Comparison of ENCODE assay signal across 19 cellular contexts in the genomic region with DNA sequence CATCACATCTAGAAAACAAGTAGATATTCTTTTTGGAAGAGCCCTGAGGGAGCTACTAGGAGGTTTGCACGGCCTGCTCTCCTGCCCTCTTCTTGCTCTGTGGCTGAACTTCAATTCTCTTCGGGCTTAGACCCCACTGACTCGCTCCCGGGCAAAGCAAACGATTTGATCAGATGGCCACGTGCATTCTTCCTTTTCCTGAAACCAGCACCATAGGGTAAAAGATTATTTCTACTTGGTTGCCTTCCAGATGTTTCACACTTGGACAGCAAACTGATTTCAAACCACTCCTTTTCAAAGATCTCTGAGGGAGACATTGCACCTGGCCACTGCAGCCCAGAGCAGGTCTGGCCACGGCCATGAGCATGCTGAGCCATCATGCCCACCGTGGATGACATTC. TPM values are rescaled to one million over a fixed set of nuclear protein-coding genes. Genes with fewer than 3 reads are reported as not detected.
DNase-seq lines count a peak whose midpoint lies in the region; ATAC-seq, FAIRE-seq and TF ChIP-seq lines count a peak whose summit lies in the region.
"Had no signal": no experiment of that assay in that cellular context is flagged by ENCODE, and none has a peak within 500 bp of the region (broad histone marks: within the 10 kb centered on the region; RNA-seq: fewer than 3 reads in every experiment).

Gene SLC22A1, plus strand, starts transcription at position 258 of the 400 bp plus-strand sequence. Its CDS starts 121 bp downstream, at position 379.

- no peak for TF ChIP-seq POLR2A in HepG2 (IDR thresholded peaks at IDR 0.05; ENCODE audit: insufficient read depth in 1 of 2, low read depth in 2 of 2, low read length in 2 of 2)

- H3K36me3 Mint-ChIP-seq in activated CD4-positive, alpha-beta T cell treated with anti-CD3 and anti-CD28 coated beads, Interleukin-2, amount 10 ng/mL, durations not matched to agents 7 days and 5 days (ENCODE audit: low read depth): peaks cover 7% of the 10 kb centered on the region
- peaks cover 28% of the 10 kb centered on the region for H3K36me3 Mint-ChIP-seq in activated T-helper 1 cell treated with anti-CD3 and anti-CD28 coated beads, Interleukin-12 subunit alpha, Interleukin-12 subunit beta, Interleukin-2, Interleukin-4 antibody, amounts not matched to agents 30 ng/mL and 10 ng/mL and 1 ng/mL, durations not matched to agents 14 hours and 24 hours and 36 hours (ENCODE audit: low read depth)

- in situ Hi-C loops in HepG2 (cut with HindIII; ENCODE audit: extremely low pct_ligation_motif_present, low pct_unique_long_range_greater_than_20kb): no loop called here

- H3K79me2 ChIP-seq in HepG2 (ENCODE audit: insufficient read depth, low read length): no peaks in the 10 kb centered on the region

- no peak within 1 kb of the TSS for H3K27ac Mint-ChIP-seq in activated CD4-positive, alpha-beta T cell treated with anti-CD3 and anti-CD28 coated beads, Interleukin-2, amount 10 ng/mL, durations not matched to agents 7 days and 5 days
- no peak within 1 kb of the TSS for H3K27ac Mint-ChIP-seq in activated T-helper 1 cell treated with anti-CD3 and anti-CD28 coated beads, Interleukin-12 subunit alpha, Interleukin-12 subunit beta, Interleukin-2, Interleukin-4 antibody, amounts not matched to agents 30 ng/mL and 10 ng/mL and 1 ng/mL, durations not matched to agents 14 hours and 24 hours and 36 hours
- H3K27ac Mint-ChIP-seq: CD4-positive, alpha-beta T cell; GM23338 had no signal

- H3K27me3 ChIP-seq in heart right ventricle (no peaks in the 10 kb centered on the region), HepG2 (ENCODE audit: control insufficient read depth in 1 of 2, insufficient read depth in 2 of 2, low read length in 2 of 2) (no peaks in the 10 kb centered on the region)

- no peak for TF ChIP-seq EP300 in HepG2 (IDR thresholded peaks at IDR 0.05; ENCODE audit: low read depth in 2 of 2, low read length in 2 of 2)
- TF ChIP-seq EP300 in HepG2 (CRISPR knock-in tag; IDR thresholded peaks at IDR 0.05; ENCODE audit: borderline replicate concordance): no peak

- no peak for TF ChIP-seq RAD21 in HepG2 (CRISPR knock-in tag; IDR thresholded peaks at IDR 0.05)

- DNase-seq in cardiac septum (ENCODE audit: low spot score) (peak; percentile 5), heart right ventricle (no peak), HepG2 (ENCODE audit: low spot score) (no peak), sciatic nerve (ENCODE audit: low spot score) (no peak)
- no peak for DNase-seq in activated CD4-positive, alpha-beta T cell treated with anti-CD3 and anti-CD28 coated beads, Interleukin-2, amount 10 ng/mL, durations not matched to agents 7 days and 5 days
- DNase-seq in activated T-helper 1 cell treated with anti-CD3 and anti-CD28 coated beads, Interleukin-12 subunit alpha, Interleukin-12 subunit beta, Interleukin-2, Interleukin-4 antibody, amounts not matched to agents 30 ng/mL and 10 ng/mL and 1 ng/mL, durations not matched to agents 14 hours and 24 hours and 36 hours (ENCODE audit: low spot score): no peak
- DNase-seq: AML-193; Caco-2; CD4-positive, alpha-beta T cell had no signal

- no peak within 1 kb of the TSS for H3K9ac ChIP-seq in HepG2 (ENCODE audit: insufficient read depth, low read depth, low read length)

- BruUV-seq in HepG2 (replicated peaks; lab: Mats Ljungman, UMichigan): no TSS peak

- FAIRE-seq in HepG2 (lab: Jason Lieb, UNC): no peak
- FAIRE-seq: A549, D721Med, G401.6, GM12892, GM18507, H54 had no signal

- H3K9me3 ChIP-seq in heart right ventricle: peaks cover 0 to 11% (median 0%) of the 10 kb centered on the region in 11 donors
- no peaks in the 10 kb centered on the region for H3K9me3 ChIP-seq in HepG2 (ENCODE audit: low read length)
- H3K9me3 ChIP-seq: A549 had no signal

- H3K9me3 Mint-ChIP-seq in activated CD4-positive, alpha-beta T cell treated with anti-CD3 and anti-CD28 coated beads, Interleukin-2, amount 10 ng/mL, durations not matched to agents 7 days and 5 days: peaks cover 2% of the 10 kb centered on the region
- peaks cover 3% of the 10 kb centered on the region for H3K9me3 Mint-ChIP-seq in activated T-helper 1 cell treated with anti-CD3 and anti-CD28 coated beads, Interleukin-12 subunit alpha, Interleukin-12 subunit beta, Interleukin-2, Interleukin-4 antibody, amounts not matched to agents 30 ng/mL and 10 ng/mL and 1 ng/mL, durations not matched to agents 14 hours and 24 hours and 36 hours
- H3K9me3 Mint-ChIP-seq: CD4-positive, alpha-beta T cell had no signal

- ATAC-seq in heart right ventricle (no peak), HepG2 (no peak), sciatic nerve (peak; percentile 79), GM21786 (IDR thresholded peaks at IDR 0.05; ENCODE audit: unreplicated experiment) (no peak)
- ATAC-seq: A549, GM23338 had no signal

- no peak within 1 kb of the TSS for H3K4me3 Mint-ChIP-seq in activated CD4-positive, alpha-beta T cell treated with anti-CD3 and anti-CD28 coated beads, Interleukin-2, amount 10 ng/mL, durations not matched to agents 7 days and 5 days
- no peak within 1 kb of the TSS for H3K4me3 Mint-ChIP-seq in activated T-helper 1 cell treated with anti-CD3 and anti-CD28 coated beads, Interleukin-12 subunit alpha, Interleukin-12 subunit beta, Interleukin-2, Interleukin-4 antibody, amounts not matched to agents 30 ng/mL and 10 ng/mL and 1 ng/mL, durations not matched to agents 14 hours and 24 hours and 36 hours
- H3K4me3 Mint-ChIP-seq: CD4-positive, alpha-beta T cell; GM23338 had no signal

- no peak within 1 kb of the TSS for H2AFZ ChIP-seq in HepG2 (ENCODE audit: low read length)
- H2AFZ ChIP-seq: GM23338 had no signal

- no peaks in the 10 kb centered on the region for H3K27me3 Mint-ChIP-seq in activated CD4-positive, alpha-beta T cell treated with anti-CD3 and anti-CD28 coated beads, Interleukin-2, amount 10 ng/mL, durations not matched to agents 7 days and 5 days
- no peaks in the 10 kb centered on the region for H3K27me3 Mint-ChIP-seq in activated T-helper 1 cell treated with anti-CD3 and anti-CD28 coated beads, Interleukin-12 subunit alpha, Interleukin-12 subunit beta, Interleukin-2, Interleukin-4 antibody, amounts not matched to agents 30 ng/mL and 10 ng/mL and 1 ng/mL, durations not matched to agents 14 hours and 24 hours and 36 hours (ENCODE audit: insufficient read depth)
- H3K27me3 Mint-ChIP-seq: CD4-positive, alpha-beta T cell had no signal

- CTCF ChIA-PET in HepG2 (lab: Yijun Ruan, JAX; ENCODE audit: low intra/inter-chr PET ratio, low total read pairs): no interaction called here
- CTCF ChIA-PET in activated CD4-positive, alpha-beta T cell treated with anti-CD3 and anti-CD28 coated beads, Interleukin-2, amount 10 ng/mL, durations not matched to agents 7 days and 5 days (lab: Charles Lee): no interaction called here

- no peaks in the 10 kb centered on the region for H3K4me1 Mint-ChIP-seq in activated CD4-positive, alpha-beta T cell treated with anti-CD3 and anti-CD28 coated beads, Interleukin-2, amount 10 ng/mL, durations not matched to agents 7 days and 5 days
- no peaks in the 10 kb centered on the region for H3K4me1 Mint-ChIP-seq in activated T-helper 1 cell treated with anti-CD3 and anti-CD28 coated beads, Interleukin-12 subunit alpha, Interleukin-12 subunit beta, Interleukin-2, Interleukin-4 antibody, amounts not matched to agents 30 ng/mL and 10 ng/mL and 1 ng/mL, durations not matched to agents 14 hours and 24 hours and 36 hours (ENCODE audit: low read depth)
- H3K4me1 Mint-ChIP-seq: GM23338 had no signal

- peaks cover 0 to 7% (median 0%) of the 10 kb centered on the region in 9 donors for H3K36me3 ChIP-seq in heart right ventricle
- no peaks in the 10 kb centered on the region for H3K36me3 ChIP-seq in HepG2 (replicated peaks in 1 of 2; ENCODE audit: control insufficient read depth in 1 of 2, insufficient read depth in 2 of 2, low read length in 2 of 2)

- intact Hi-C loops in cardiac septum (cut with DNase I): no loop called here
- intact Hi-C loops in heart right ventricle (cut with DNase I): no loop called here
- intact Hi-C loops in HepG2 (cut with micrococcal nuclease; ENCODE audit: unreplicated experiment): no loop called here
- intact Hi-C loops in sciatic nerve (cut with DNase I): no loop called here
- intact Hi-C loops in activated T-helper 1 cell treated with anti-CD3 and anti-CD28 coated beads, Interleukin-12 subunit alpha, Interleukin-12 subunit beta, Interleukin-2, Interleukin-4 antibody, amounts not matched to agents 30 ng/mL and 10 ng/mL and 1 ng/mL, durations not matched to agents 14 hours and 24 hours and 36 hours (cut with micrococcal nuclease): no loop called here

- H3K4me1 ChIP-seq in heart right ventricle: no peaks in the 10 kb centered on the region
- H3K4me1 ChIP-seq in HepG2 (ENCODE audit: insufficient read depth, low read length): peaks cover 56% of the 10 kb centered on the region
- H3K4me1 ChIP-seq: A549, Caco-2 had no signal

- H3K27ac ChIP-seq in heart right ventricle (no peak within 1 kb of the TSS), HepG2 (ENCODE audit: extremely low read length, insufficient read depth, low read length) (peak within 1 kb of the TSS; percentile 39)
- H3K27ac ChIP-seq: 22Rv1, A549, C4-2B had no signal

- POLR2A ChIA-PET in HepG2 (lab: Yijun Ruan, JAX): no interaction called here
- POLR2A ChIA-PET in activated CD4-positive, alpha-beta T cell treated with anti-CD3 and anti-CD28 coated beads, Interleukin-2, amount 10 ng/mL, durations not matched to agents 7 days and 5 days (lab: Charles Lee): no interaction called here

- H3K4me3 ChIP-seq in heart right ventricle (no peak within 1 kb of the TSS), HepG2 (replicated peaks in 1 of 3; ENCODE audit: insufficient read depth in 1 of 3, low read depth in 2 of 3, low read length in 3 of 3) (no peak within 1 kb of the TSS)
- H3K4me3 ChIP-seq: A549, GM23338 had no signal

- H3K4me2 ChIP-seq in HepG2 (ENCODE audit: low read depth, low read length): no peak within 1 kb of the TSS
- H3K4me2 ChIP-seq: A549, GM23338 had no signal

- TF ChIP-seq CTCF in heart right ventricle (IDR thresholded peaks at IDR 0.05) (no peak), HepG2 (CRISPR knock-in tag; IDR thresholded peaks at IDR 0.05) (no peak)

- 74 to 83% methylated on average over 8 of the region's 8 CpGs for WGBS in heart right ventricle, 2 donors
- WGBS in HepG2 (ENCODE audit: low lambda C conversion rate): 92% methylated on average over 8 of the region's 8 CpGs

- H4K20me1 ChIP-seq in HepG2 (ENCODE audit: insufficient read depth, low read length): no peaks in the 10 kb centered on the region

RNA-seq across cellular contexts. Expression of gene SLC22A1, which starts in this region (rescaled TPM):
- total RNA-seq in cardiac septum (not detected), heart right ventricle (1 to 10 TPM in 1 of 10 donors, under 1 TPM in 7, not detected in 2; 0.16 to 1.4 (median 0.51) TPM), HepG2 (2016; rRNA removed; fragmentation: Illumina TruSeq; extraction: Trizol) (0.32 and 0.80 TPM in 2 replicates), sciatic nerve (1.1 TPM)
- polyA plus RNA-seq in heart right ventricle (under 1 TPM in 1 of 2 donors, not detected in 1; 0.10 TPM), HepG2 (2011; rRNA removed) (0.82 and 0.87 TPM in 2 replicates)
- total RNA-seq in HepG2 (2016; cell fraction: cytosol; rRNA removed; fragmentation: Illumina TruSeq; extraction: Trizol; ENCODE audit: low read depth): 0.71 and 0.81 TPM in 2 replicates
- total RNA-seq in HepG2 (2016; cell fraction: insoluble cytoplasmic fraction; rRNA removed; fragmentation: Illumina TruSeq; extraction: Trizol): 1.5 and 1.6 TPM in 2 replicates
- 1.0 and 1.9 TPM in 2 replicates for total RNA-seq in HepG2 (2016; cell fraction: membrane; rRNA removed; fragmentation: Illumina TruSeq; extraction: Trizol)
- total RNA-seq in HepG2 (2016; cell fraction: nucleus; rRNA removed; fragmentation: Illumina TruSeq; extraction: Trizol): 3.6 and 3.7 TPM in 2 replicates
- 0.32 and 0.38 TPM in 2 replicates for polyA plus RNA-seq in HepG2 (2011; cell fraction: cytosol; rRNA removed)
- 3.3 and 4.4 TPM in 2 replicates for polyA plus RNA-seq in HepG2 (2011; cell fraction: nucleus; rRNA removed)
- 0.80 and 2.9 TPM in 2 replicates for polyA plus RNA-seq in HepG2 (2012)
- polyA plus RNA-seq in HepG2 (2016; cell fraction: cytosol; fragmentation: Illumina TruSeq; extraction: Trizol; ENCODE audit: low read depth): 0.35 and 1.7 TPM in 2 replicates
- polyA plus RNA-seq in HepG2 (2016; cell fraction: insoluble cytoplasmic fraction; fragmentation: Illumina TruSeq; extraction: Trizol; ENCODE audit: low read depth): 0.33 and 1.2 TPM in 2 replicates
- polyA plus RNA-seq in HepG2 (2016; cell fraction: membrane; fragmentation: Illumina TruSeq; extraction: Trizol; ENCODE audit: low read depth): 0.64 and 1.2 TPM in 2 replicates
- 4.3 and 5.2 TPM in 2 replicates for polyA plus RNA-seq in HepG2 (2016; cell fraction: nucleus; fragmentation: Illumina TruSeq; extraction: Trizol; ENCODE audit: insufficient read depth, low read depth)
- polyA minus RNA-seq in HepG2 (2011; rRNA and poly(A)+ RNA removed; ENCODE audit: low replicate concordance): 1.3 and 7.3 TPM in 2 replicates
- 0.40 TPM in 1 of 2 replicates, not detected in the other for polyA minus RNA-seq in HepG2 (2011; cell fraction: cytosol; rRNA and poly(A)+ RNA removed)
- polyA minus RNA-seq in HepG2 (2011; cell fraction: nucleus; rRNA and poly(A)+ RNA removed): 7.7 and 8.6 TPM in 2 replicates
- under 1 TPM; 0.25 to 0.67 TPM for total RNA-seq in activated CD4-positive, alpha-beta T cell treated with anti-CD3 and anti-CD28 coated beads, Interleukin-2, amount 10 ng/mL, durations not matched to agents 7 days and 5 days
- total RNA-seq in activated T-helper 1 cell treated with anti-CD3 and anti-CD28 coated beads, Interleukin-12 subunit alpha, Interleukin-12 subunit beta, Interleukin-2, Interleukin-4 antibody, amounts not matched to agents 30 ng/mL and 10 ng/mL and 1 ng/mL, durations not matched to agents 14 hours and 24 hours and 36 hours: 2.9 and 3.7 TPM in 2 replicates

Comparison
In these comparisons a context has a peak if more than half of its experiments do, and no peak if none do; other contexts are left out.
1. Peak in DNase-seq in cardiac septum; RNA of the gene not detected or under 1 TPM.